Comparison of ENCODE assay signal across 10 cellular contexts in genomic region chr3:88019024-88019423, GRCh38. TPM values are rescaled to one million over a fixed set of nuclear protein-coding genes. Genes with fewer than 3 reads are reported as not detected.
DNase-seq lines count a peak whose midpoint lies in the region; ATAC-seq and TF ChIP-seq lines count a peak whose summit lies in the region.
"Had no signal": no experiment of that assay in that cellular context is flagged by ENCODE, and none has a peak within 500 bp of the region (broad histone marks: within the 10 kb centered on the region; RNA-seq: fewer than 3 reads in every experiment).

No MANE protein-coding gene starts in this region.

- peaks cover 17% of the 10 kb centered on the region for H3K4me1 Mint-ChIP-seq in activated CD4-positive, alpha-beta T cell treated with anti-CD3 and anti-CD28 coated beads, Interleukin-2, amount 10 ng/mL, durations not matched to agents 7 days and 5 days
- peaks cover 23% of the 10 kb centered on the region for H3K4me1 Mint-ChIP-seq in stimulated activated effector memory CD8-positive, alpha-beta T cell treated with anti-CD3 and anti-CD28 coated beads, Interleukin-12 subunit alpha, Interleukin-12 subunit beta, amount 100 ng/mL, for 72 hours
- no peaks in the 10 kb centered on the region for H3K4me1 Mint-ChIP-seq in GM23338

- in situ Hi-C loops in KBM-7 (cut with MboI; ENCODE audit: low pct_unique_long_range_greater_than_20kb, low sequenced_read_pairs): no loop called here

- peak; percentile 94 for ATAC-seq in HG02759 (IDR thresholded peaks at IDR 0.05; ENCODE audit: unreplicated experiment)
- peak; percentile 96 for ATAC-seq in stimulated activated effector memory CD8-positive, alpha-beta T cell treated with anti-CD3 and anti-CD28 coated beads, Interleukin-12 subunit alpha, Interleukin-12 subunit beta, amount 100 ng/mL, for 72 hours
- no peak for ATAC-seq in GM23338
- ATAC-seq: A549 had no signal

- no peak overlapping the region for H3K4me3 ChIP-seq in GM23338
- H3K4me3 ChIP-seq: A549 had no signal

- H3K27ac ChIP-seq in GM23338 (ENCODE audit: low read depth): no peak overlapping the region
- H3K27ac ChIP-seq: A549 had no signal

- DNase-seq in activated CD4-positive, alpha-beta T cell treated with anti-CD3 and anti-CD28 coated beads, Interleukin-2, amount 10 ng/mL, durations not matched to agents 7 days and 5 days: peak; percentile 56
- no peak for DNase-seq in activated CD4-positive, alpha-beta T cell treated with anti-CD3 and anti-CD28 coated beads for 48 hours
- DNase-seq in KBM-7: peak; percentile 27
- DNase-seq in stimulated activated effector memory CD8-positive, alpha-beta T cell treated with anti-CD3 and anti-CD28 coated beads, Interleukin-12 subunit alpha, Interleukin-12 subunit beta, amount 100 ng/mL, for 72 hours (ENCODE audit: low spot score in 2 of 2): no peak
- no peak for DNase-seq in kidney glomerular epithelial cell (lab: John Stamatoyannopoulos, UW)
- no peak for DNase-seq in NCI-H187 treated with DMSO at 0.1 percent for 48 hours (lab: John Stamatoyannopoulos, UW)
- DNase-seq in GM23338 (ENCODE audit: low spot score): no peak

- CTCF ChIA-PET in activated CD4-positive, alpha-beta T cell treated with anti-CD3 and anti-CD28 coated beads, Interleukin-2, amount 10 ng/mL, durations not matched to agents 7 days and 5 days (lab: Charles Lee): interaction anchor here (0.6 to 1.7 kb wide), 4 partner anchors 10 to 252 kb away, joined by 3 to 4 read pairs (median 3); no protein-coding TSS in a partner anchor

- H4K20me1 ChIP-seq in GM23338 (replicated peaks; ENCODE audit: insufficient read depth): no peaks in the 10 kb centered on the region

- H3K27me3 Mint-ChIP-seq in activated CD4-positive, alpha-beta T cell treated with anti-CD3 and anti-CD28 coated beads, Interleukin-2, amount 10 ng/mL, durations not matched to agents 7 days and 5 days: peaks cover 8% of the 10 kb centered on the region
- H3K27me3 Mint-ChIP-seq in GM23338 (ENCODE audit: insufficient read depth, low read depth, poor library complexity): no peaks in the 10 kb centered on the region

- H3K9me2 ChIP-seq in GM23338 (ENCODE audit: insufficient read depth): 0 out of 2 replicates have a peak, but pooled peaks cover 7% of the 10 kb centered on the region

- no peak for TF ChIP-seq CTCF in GM23338 (conservative IDR thresholded peaks at IDR 0.05; ENCODE audit: low read depth in 2 of 2)

- POLR2A ChIA-PET in activated CD4-positive, alpha-beta T cell treated with anti-CD3 and anti-CD28 coated beads, Interleukin-2, amount 10 ng/mL, durations not matched to agents 7 days and 5 days (lab: Charles Lee): no interaction called here

- peak overlapping the region; percentile 32 for H3K27ac Mint-ChIP-seq in activated CD4-positive, alpha-beta T cell treated with anti-CD3 and anti-CD28 coated beads, Interleukin-2, amount 10 ng/mL, durations not matched to agents 7 days and 5 days
- no peak overlapping the region for H3K27ac Mint-ChIP-seq in stimulated activated effector memory CD8-positive, alpha-beta T cell treated with anti-CD3 and anti-CD28 coated beads, Interleukin-12 subunit alpha, Interleukin-12 subunit beta, amount 100 ng/mL, for 72 hours
- H3K27ac Mint-ChIP-seq in GM23338: no peak overlapping the region
- H3K27ac Mint-ChIP-seq: IgD-negative memory B cell had no signal

- no peaks in the 10 kb centered on the region for H3K27me3 ChIP-seq in GM23338 (ENCODE audit: insufficient read depth)

- no peak overlapping the region for H3K4me3 Mint-ChIP-seq in activated CD4-positive, alpha-beta T cell treated with anti-CD3 and anti-CD28 coated beads, Interleukin-2, amount 10 ng/mL, durations not matched to agents 7 days and 5 days
- H3K4me3 Mint-ChIP-seq in stimulated activated effector memory CD8-positive, alpha-beta T cell treated with anti-CD3 and anti-CD28 coated beads, Interleukin-12 subunit alpha, Interleukin-12 subunit beta, amount 100 ng/mL, for 72 hours: no peak overlapping the region
- H3K4me3 Mint-ChIP-seq in GM23338: no peak overlapping the region
- H3K4me3 Mint-ChIP-seq: IgD-negative memory B cell had no signal

- no peak overlapping the region for H2AFZ ChIP-seq in GM23338

- no peaks in the 10 kb centered on the region for H3F3A ChIP-seq in GM23338 (replicated peaks; ENCODE audit: low read depth)

- H3K36me3 Mint-ChIP-seq in activated CD4-positive, alpha-beta T cell treated with anti-CD3 and anti-CD28 coated beads, Interleukin-2, amount 10 ng/mL, durations not matched to agents 7 days and 5 days (ENCODE audit: low read depth): peaks cover 4% of the 10 kb centered on the region
- H3K36me3 Mint-ChIP-seq in stimulated activated effector memory CD8-positive, alpha-beta T cell treated with anti-CD3 and anti-CD28 coated beads, Interleukin-12 subunit alpha, Interleukin-12 subunit beta, amount 100 ng/mL, for 72 hours: no peaks in the 10 kb centered on the region
- peaks cover 6% of the 10 kb centered on the region; the same call in 1 of the 3 replicates for H3K36me3 Mint-ChIP-seq in GM23338 (ENCODE audit: low read depth)
- H3K36me3 Mint-ChIP-seq: IgD-negative memory B cell had no signal

- peaks cover 13% of the 10 kb centered on the region for H3K9me3 Mint-ChIP-seq in activated CD4-positive, alpha-beta T cell treated with anti-CD3 and anti-CD28 coated beads, Interleukin-2, amount 10 ng/mL, durations not matched to agents 7 days and 5 days
- no peaks in the 10 kb centered on the region for H3K9me3 Mint-ChIP-seq in stimulated activated effector memory CD8-positive, alpha-beta T cell treated with anti-CD3 and anti-CD28 coated beads, Interleukin-12 subunit alpha, Interleukin-12 subunit beta, amount 100 ng/mL, for 72 hours
- peaks cover 16% of the 10 kb centered on the region for H3K9me3 Mint-ChIP-seq in GM23338

- no peak overlapping the region for H3K4me2 ChIP-seq in GM23338
- H3K4me2 ChIP-seq: A549 had no signal

- H3K36me3 ChIP-seq in GM23338 (ENCODE audit: insufficient read depth): no peaks in the 10 kb centered on the region

- no peaks in the 10 kb centered on the region for H3K79me2 ChIP-seq in GM23338 (replicated peaks; ENCODE audit: insufficient read depth)

- H3K4me1 ChIP-seq in GM23338 (ENCODE audit: insufficient read depth): no peaks in the 10 kb centered on the region
- H3K4me1 ChIP-seq: A549 had no signal

TF ChIP-seq in GM23338, 12 proteins besides CTCF, POLR2A, EP300 and RAD21:
- no peak for TF ChIP-seq POLR2AphosphoS5 (IDR thresholded peaks at IDR 0.05; ENCODE audit: low read depth)
- TF ChIP-seq ZNF331 (CRISPR knock-in tag; IDR thresholded peaks at IDR 0.05; ENCODE audit: low read depth): no peak
- TF ChIP-seq ETS1 (IDR thresholded peaks at IDR 0.05): no peak
- TF ChIP-seq CREB1 (CRISPR knock-in tag; IDR thresholded peaks at IDR 0.05; ENCODE audit: low read depth): no peak
- TF ChIP-seq NANOG (IDR thresholded peaks at IDR 0.05; ENCODE audit: borderline replicate concordance): no peak
- no peak for TF ChIP-seq ZNF114 (CRISPR knock-in tag; IDR thresholded peaks at IDR 0.05)
- TF ChIP-seq JUNB (IDR thresholded peaks at IDR 0.05; ENCODE audit: unreplicated experiment): no peak
- TF ChIP-seq REST (IDR thresholded peaks at IDR 0.05; ENCODE audit: unreplicated experiment): no peak

RNA-seq across cellular contexts. Expression of gene CGGBP1, which starts 39.8 kb away (rescaled TPM):
- total RNA-seq in activated CD4-positive, alpha-beta T cell treated with anti-CD3 and anti-CD28 coated beads, Interleukin-2, amount 10 ng/mL, durations not matched to agents 7 days and 5 days: 100 to 1,000 TPM; 108 to 128 TPM
- 61.3 and 63.5 TPM in 2 replicates for total RNA-seq in GM23338 (2014; rRNA removed; shearing (Covaris generic))
- polyA plus RNA-seq in GM23338 (2016; fragmentation: Nextera tagmentation; extraction: Ambion mirVana): 45.3 and 55.5 TPM in 2 replicates

RNA-seq across cellular contexts. Expression of gene ZNF654, which starts 40.0 kb away (rescaled TPM):
- 10 to 100 TPM; 25.3 to 25.4 TPM for total RNA-seq in activated CD4-positive, alpha-beta T cell treated with anti-CD3 and anti-CD28 coated beads, Interleukin-2, amount 10 ng/mL, durations not matched to agents 7 days and 5 days
- 7.5 and 9.9 TPM in 2 replicates for total RNA-seq in GM23338 (2014; rRNA removed; shearing (Covaris generic))
- polyA plus RNA-seq in GM23338 (2016; fragmentation: Nextera tagmentation; extraction: Ambion mirVana): 2.8 and 6.2 TPM in 2 replicates

Comparison
In these comparisons a context has a peak if more than half of its experiments do, and no peak if none do; other contexts are left out.
1. DNase-seq: peak in activated CD4-positive, alpha-beta T cell treated with anti-CD3 and anti-CD28 coated beads, Interleukin-2, amount 10 ng/mL, durations not matched to agents 7 days and 5 days (single experiment) and KBM-7 (single experiment); none in activated CD4-positive, alpha-beta T cell treated with anti-CD3 and anti-CD28 coated beads for 48 hours (single experiment), stimulated activated effector memory CD8-positive, alpha-beta T cell treated with anti-CD3 and anti-CD28 coated beads, Interleukin-12 subunit alpha, Interleukin-12 subunit beta, amount 100 ng/mL, for 72 hours (0 of 2), kidney glomerular epithelial cell (single experiment), NCI-H187 treated with DMSO at 0.1 percent for 48 hours (single experiment) and GM23338 (single experiment).